Comparison of ENCODE assay signal across 1 cellular context in genomic region chr1:243216741-243217140, GRCh38.
TF ChIP-seq lines count a peak whose summit lies in the region.

No MANE protein-coding gene starts in this region.

TF ChIP-seq in HepG2, 621 proteins besides CTCF, POLR2A, EP300 and RAD21 (continued from another document):
- TF ChIP-seq MNT (IDR thresholded peaks at IDR 0.05) (no peak), ZNF34 (CRISPR knock-in tag; IDR thresholded peaks at IDR 0.05; ENCODE audit: borderline replicate concordance) (no peak), ARNT (IDR thresholded peaks at IDR 0.05) (no peak), SP4 (CRISPR knock-in tag; IDR thresholded peaks at IDR 0.05) (no peak), MBD4 (IDR thresholded peaks at IDR 0.05; ENCODE audit: borderline replicate concordance, low read length) (no peak), NFAT5 (CRISPR knock-in tag; IDR thresholded peaks at IDR 0.05) (no peak), RFXANK (CRISPR knock-in tag; IDR thresholded peaks at IDR 0.05) (no peak), HDAC2 (CRISPR knock-in tag; IDR thresholded peaks at IDR 0.05) (no peak), ZMYM2 (CRISPR knock-in tag; IDR thresholded peaks at IDR 0.05) (no peak), KLF11 (CRISPR knock-in tag; IDR thresholded peaks at IDR 0.05) (no peak), YY1 (IDR thresholded peaks at IDR 0.05; ENCODE audit: insufficient read depth, insufficient replicate concordance, low read depth, low read length) (no peak), GABPB1 (CRISPR knock-in tag; IDR thresholded peaks at IDR 0.05) (no peak), KLF16 (CRISPR knock-in tag; IDR thresholded peaks at IDR 0.05) (no peak), ZNF782 (CRISPR knock-in tag; IDR thresholded peaks at IDR 0.05; ENCODE audit: borderline replicate concordance) (no peak), ZNF607 (CRISPR knock-in tag; IDR thresholded peaks at IDR 0.05; ENCODE audit: borderline replicate concordance) (no peak), IKZF5 (CRISPR knock-in tag; IDR thresholded peaks at IDR 0.05) (no peak), CBX5 (CRISPR knock-in tag; IDR thresholded peaks at IDR 0.05; ENCODE audit: borderline replicate concordance) (no peak)
TF ChIP-seq in HepG2: peak in this region for 0.
